8 cellular contexts compared by ENCODE assay signal in genomic region chr16:27972500-27972899, GRCh38.
A peak's percentile ranks its signal among the peaks of the same experiment; 100 is the strongest.
DNase-seq lines count a peak whose midpoint lies in the region; ATAC-seq and TF ChIP-seq lines count a peak whose summit lies in the region.

No MANE protein-coding gene starts in this region.

- ATAC-seq in Panc1 (peak; percentile 85; the same call in 1 of the 2 replicates), GM18517 (IDR thresholded peaks at IDR 0.05; ENCODE audit: unreplicated experiment) (no peak), GM21717 (IDR thresholded peaks at IDR 0.05; ENCODE audit: unreplicated experiment) (no peak)

- no TSS peak for BruUV-seq in Panc1 (replicated peaks; lab: Mats Ljungman, UMichigan)

- no peak overlapping the region for H3K4me3 ChIP-seq in HFF-Myc (replicated peaks; ENCODE audit: low read depth, low read length)
- no peak overlapping the region for H3K4me3 ChIP-seq in Panc1 (ENCODE audit: low read depth in 2 of 2, low read length in 2 of 2)
- no peak overlapping the region for H3K4me3 ChIP-seq in adrenal gland

- POLR2A ChIA-PET in Panc1 (lab: Charles Lee), result no interaction called here

- in situ Hi-C loops in Panc1 (cut with HindIII; ENCODE audit: low pct_unique_long_range_greater_than_20kb, low sequenced_read_pairs), result no loop called here

- H3K9me3 ChIP-seq in Panc1 (ENCODE audit: control insufficient read depth, insufficient read depth, low read depth, low read length), result no peaks in the 10 kb centered on the region
- H3K9me3 ChIP-seq in adrenal gland (replicated peaks in 1 of 3), result no peaks in the 10 kb centered on the region

- intact Hi-C loops in Panc1 (cut with micrococcal nuclease; ENCODE audit: unreplicated experiment) (loop anchor here (1.0 kb wide), 1 partner anchor 98 kb away; no protein-coding TSS in a partner anchor), adrenal gland (cut with DNase I) (loop anchor here in 1 of 2 donors (10.0 kb wide), 1 partner anchor 82 kb away; no protein-coding TSS in a partner anchor)

- peaks cover 4% of the 10 kb centered on the region; the same call in 1 of the 2 replicates for H3K4me1 ChIP-seq in Panc1 (ENCODE audit: control insufficient read depth, insufficient read depth, low read length)
- no peaks in the 10 kb centered on the region for H3K4me1 ChIP-seq in adrenal gland (replicated peaks in 1 of 2)

- CTCF ChIA-PET in Panc1 (lab: Charles Lee), result interaction anchor here (0.6 to 1.3 kb wide), 6 partner anchors 9 to 193 kb away, joined by 3 to 16 read pairs (median 4); no protein-coding TSS in a partner anchor

- DNase-seq in D341Med (ENCODE audit: low spot score), result peak; percentile 66
- peak; percentile 5 for DNase-seq in HFF-Myc (ENCODE audit: extremely low read depth, low read depth)
- DNase-seq in Panc1 (ENCODE audit: low read depth, low spot score), result peak; percentile 52
- peak in 3 of 7 donors; percentile 8 to 52 (median 21) for DNase-seq in adrenal gland
- DNase-seq in iPS-NIHi11 (ENCODE audit: low spot score), result peak; percentile 79
- peak in 2 of 3 donors; percentile 1 to 4 for DNase-seq in stimulated activated CD4-positive, alpha-beta T cell treated with anti-CD3 and anti-CD28 coated beads, TNF-alpha, amount 100 ng/mL, for 1 hour (ENCODE audit: low read depth in 3 of 3, low spot score in 1 of 3)

- peak; percentile 49 for TF ChIP-seq CTCF in HFF-Myc (IDR thresholded peaks at IDR 0.05; ENCODE audit: low read depth, low read length, missing control alignments)
- TF ChIP-seq CTCF in Panc1 (IDR thresholded peaks at IDR 0.05), result peak; percentile 83
- peak in 5 of 6 experiments; percentile 18 to 47 (median 28) for TF ChIP-seq CTCF in adrenal gland (IDR thresholded peaks at IDR 0.05)

- WGBS in adrenal gland, 4 donors, result 0 to 1% (median 0%) methylated on average over 1 to 4 of the region's 4 CpGs

- no peaks in the 10 kb centered on the region for H3K36me3 ChIP-seq in Panc1 (ENCODE audit: control insufficient read depth, insufficient read depth, low read length)
- H3K36me3 ChIP-seq in adrenal gland (replicated peaks in 1 of 2), result no peaks in the 10 kb centered on the region

- H3K27me3 ChIP-seq in Panc1 (ENCODE audit: control insufficient read depth, insufficient read depth, low read length) (peaks cover 5% of the 10 kb centered on the region; the same call in 1 of the 2 replicates), adrenal gland (no peaks in the 10 kb centered on the region)

- H3K27ac ChIP-seq in Panc1 (ENCODE audit: low read length), result no peak overlapping the region
- H3K27ac ChIP-seq in adrenal gland, result no peak overlapping the region

- TF ChIP-seq POLR2A in adrenal gland (IDR thresholded peaks at IDR 0.05), result no peak

Comparison
In these comparisons a context has a peak if more than half of its experiments do, and no peak if none do; other contexts are left out.
1. CTCF ChIP-seq: peak in every context shown above with its lines; median percentile 83 in Panc1; 49 in HFF-Myc; 28 in adrenal gland.